13 cellular contexts compared by ENCODE assay signal in the genomic region with DNA sequence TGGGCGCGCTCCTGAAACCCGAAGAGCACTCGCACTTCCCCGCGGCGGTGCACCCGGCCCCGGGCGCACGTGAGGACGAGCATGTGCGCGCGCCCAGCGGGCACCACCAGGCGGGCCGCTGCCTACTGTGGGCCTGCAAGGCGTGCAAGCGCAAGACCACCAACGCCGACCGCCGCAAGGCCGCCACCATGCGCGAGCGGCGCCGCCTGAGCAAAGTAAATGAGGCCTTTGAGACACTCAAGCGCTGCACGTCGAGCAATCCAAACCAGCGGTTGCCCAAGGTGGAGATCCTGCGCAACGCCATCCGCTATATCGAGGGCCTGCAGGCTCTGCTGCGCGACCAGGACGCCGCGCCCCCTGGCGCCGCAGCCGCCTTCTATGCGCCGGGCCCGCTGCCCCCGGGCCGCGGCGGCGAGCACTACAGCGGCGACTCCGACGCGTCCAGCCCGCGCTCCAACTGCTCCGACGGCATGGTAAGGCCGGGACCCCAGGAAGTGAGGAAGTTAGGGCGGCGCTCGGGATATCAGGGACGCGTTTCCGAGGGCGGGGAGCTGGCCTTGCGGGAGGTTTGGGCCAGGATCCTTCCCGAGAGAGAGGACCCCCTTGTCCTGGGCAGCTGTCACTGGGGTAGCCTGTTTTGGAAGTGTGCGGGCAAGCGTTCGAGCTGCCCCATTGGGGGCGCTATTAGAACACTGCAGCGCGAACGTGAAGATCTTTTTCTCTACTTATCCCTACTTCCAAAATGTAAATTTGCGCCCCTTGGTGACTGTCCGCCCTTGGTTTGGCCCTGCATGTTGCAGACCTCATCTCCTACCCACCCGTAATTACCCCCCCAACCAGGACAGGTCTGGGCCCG. TPM values are rescaled to one million over a fixed set of nuclear protein-coding genes. Genes with fewer than 3 reads are reported as not detected.
DNase-seq lines count a peak whose midpoint lies in the region; ATAC-seq and TF ChIP-seq lines count a peak whose summit lies in the region.
"Had no signal": no experiment of that assay in that cellular context is flagged by ENCODE, and none has a peak within 500 bp of the region (broad histone marks: within the 10 kb centered on the region; RNA-seq: fewer than 3 reads in every experiment).

No MANE protein-coding gene starts in this region.

- H3K79me1 ChIP-seq in mesendoderm (ENCODE audit: low read length) = no peaks in the 10 kb centered on the region

- DNase-seq in Daoy (ENCODE audit: low read depth) (peak; percentile 24), dermis blood vessel endothelial cell (peak; percentile 57), mesendoderm (peak; percentile 80), MV-4-11 (lab: John Stamatoyannopoulos, UW) (no peak), upper lobe of right lung (no peak)
- no peak for DNase-seq in activated CD4-positive, alpha-beta T cell treated with anti-CD3 and anti-CD28 coated beads for 1 hour
- DNase-seq: DMS79, Karpas-422, SHP77 treated with DMSO at 0.1 percent for 48 hours had no signal

- no peak overlapping the region for H3K18ac ChIP-seq in mesendoderm (ENCODE audit: low read length)

- H3K79me2 ChIP-seq in mesendoderm (ENCODE audit: control insufficient read depth, insufficient read depth, low read length) = no peaks in the 10 kb centered on the region

- H3K56ac ChIP-seq in mesendoderm (ENCODE audit: low read length) = no peak overlapping the region

- peak overlapping the region; percentile 56 for H3K4me2 ChIP-seq in mesendoderm (ENCODE audit: low read length)

- ATAC-seq in GM18520 (IDR thresholded peaks at IDR 0.05; ENCODE audit: unreplicated experiment) (no peak), upper lobe of right lung (no peak)
- ATAC-seq: stimulated activated memory B cell treated with anti-CD40 and anti-IgM and Interleukin-4, amounts not matched to agents 10 μg/mL and 1 μg/mL and 100 μg/mL, for 72 hours had no signal

- no peak overlapping the region for H3K9ac ChIP-seq in mesendoderm (ENCODE audit: low read length)

- no CpG with 5 or more reads among the region's 84 CpGs for WGBS in mesendoderm (ENCODE audit: extremely low coverage, insufficient coverage, low lambda C conversion rate)

- no peak overlapping the region for H2BK5ac ChIP-seq in mesendoderm (ENCODE audit: low read length)

- H2BK120ac ChIP-seq in mesendoderm (ENCODE audit: low read depth, low read length) = no peak overlapping the region

- H3K4me3 ChIP-seq in mesendoderm (ENCODE audit: low read length) (no peak overlapping the region), upper lobe of right lung (no peak overlapping the region)
- H3K4me3 ChIP-seq: skin epidermis had no signal

- TF ChIP-seq CTCF in LNCAP (IDR thresholded peaks at IDR 0.05) (peak; percentile 25; the same call in 1 of the 2 replicates), upper lobe of right lung (IDR thresholded peaks at IDR 0.05) (no peak)

- no peak overlapping the region for H2BK15ac ChIP-seq in mesendoderm (replicated peaks; ENCODE audit: low read depth)

- no peak overlapping the region for H2AK5ac ChIP-seq in mesendoderm (ENCODE audit: low read length)

- H3K27ac ChIP-seq in mesendoderm (ENCODE audit: low read depth, low read length) = no peak overlapping the region
- H3K27ac ChIP-seq in upper lobe of right lung = no peak overlapping the region
- H3K27ac ChIP-seq: skin epidermis had no signal

- H3K4me1 ChIP-seq in mesendoderm (ENCODE audit: control insufficient read depth, low read depth, low read length) (no peaks in the 10 kb centered on the region), upper lobe of right lung (peaks cover 4% of the 10 kb centered on the region)

- intact Hi-C loops in upper lobe of right lung (cut with DNase I) = no loop called here

- H3K27me3 ChIP-seq in mesendoderm (ENCODE audit: insufficient read depth, low read length, poor library complexity) = peaks cover 56% of the 10 kb centered on the region
- peaks cover 89% of the 10 kb centered on the region for H3K27me3 ChIP-seq in upper lobe of right lung

- H3K23ac ChIP-seq in mesendoderm (ENCODE audit: low read length) = no peak overlapping the region

- no peaks in the 10 kb centered on the region for H3K9me3 ChIP-seq in upper lobe of right lung

- H4K8ac ChIP-seq in mesendoderm (ENCODE audit: low read depth, low read length) = no peak overlapping the region

- no peak overlapping the region for H4K5ac ChIP-seq in mesendoderm (ENCODE audit: low read length)

- no peak overlapping the region for H3K4ac ChIP-seq in mesendoderm (ENCODE audit: low read depth, low read length)

- H3K36me3 ChIP-seq in mesendoderm (ENCODE audit: control insufficient read depth, insufficient read depth, low read length) (no peaks in the 10 kb centered on the region), upper lobe of right lung (no peaks in the 10 kb centered on the region)

RNA-seq across cellular contexts. Expression of gene MYOD1, which starts 0.8 kb away (rescaled TPM):
- total RNA-seq in Daoy (2014; rRNA removed; shearing (Covaris generic)) = not detected in 2 replicates
- total RNA-seq in dermis blood vessel endothelial cell (not detected in 2 replicates), upper lobe of right lung (not detected)
- not detected for polyA plus RNA-seq in mesendoderm (2013, experiment 1 of 2)
- not detected for polyA plus RNA-seq in mesendoderm (2013, experiment 2 of 2)

RNA-seq across cellular contexts. Expression of gene KCNC1, which starts 14.4 kb away (rescaled TPM):
- 0.23 TPM in 1 of 2 replicates, not detected in the other for total RNA-seq in Daoy (2014; rRNA removed; shearing (Covaris generic))
- total RNA-seq in dermis blood vessel endothelial cell (not detected in 2 replicates), upper lobe of right lung (not detected)
- 0.01 TPM for polyA plus RNA-seq in mesendoderm (2013, experiment 1 of 2)
- polyA plus RNA-seq in mesendoderm (2013, experiment 2 of 2) = 0.01 TPM

Comparison
In these comparisons a context has a peak if more than half of its experiments do, and no peak if none do; other contexts are left out.
1. DNase-seq: peak in Daoy (single experiment), dermis blood vessel endothelial cell (single experiment) and mesendoderm (single experiment); none in MV-4-11 (single experiment), activated CD4-positive, alpha-beta T cell treated with anti-CD3 and anti-CD28 coated beads for 1 hour (single experiment) and upper lobe of right lung (single experiment).